In genomic region chr10:88114368-88114767, GRCh38 we compare ENCODE assay signal across 8 cellular contexts.
A peak's percentile ranks its signal among the peaks of the same experiment; 100 is the strongest.
DNase-seq lines count a peak whose midpoint lies in the region; ATAC-seq and TF ChIP-seq lines count a peak whose summit lies in the region.
"Had no signal": no experiment of that assay in that cellular context is flagged by ENCODE, and none has a peak within 500 bp of the region (broad histone marks: within the 10 kb centered on the region; RNA-seq: fewer than 3 reads in every experiment).

No MANE protein-coding gene starts in this region.

- H3K9me3 ChIP-seq in endodermal cell (ENCODE audit: control insufficient read depth, low read length), result no peaks in the 10 kb centered on the region
- H3K9me3 ChIP-seq: ovary had no signal

- no peak overlapping the region for H3K27ac Mint-ChIP-seq in endodermal cell
- H3K27ac Mint-ChIP-seq in naive thymus-derived CD8-positive, alpha-beta T cell, result peak overlapping the region in 2 of 10 donors; percentile 16 to 44

- no peak overlapping the region for H3K4me3 Mint-ChIP-seq in endodermal cell
- H3K4me3 Mint-ChIP-seq in naive thymus-derived CD8-positive, alpha-beta T cell, result no peak overlapping the region

- H3K27me3 Mint-ChIP-seq in endodermal cell (ENCODE audit: insufficient read depth), result peaks cover 3% of the 10 kb centered on the region
- no peaks in the 10 kb centered on the region for H3K27me3 Mint-ChIP-seq in naive thymus-derived CD8-positive, alpha-beta T cell

- POLR2A ChIA-PET in naive thymus-derived CD8-positive, alpha-beta T cell (lab: Charles Lee), result interaction anchor here (0.6 to 5.9 kb wide), 2 partner anchors 252 to 274 kb away, joined by 3 to 42 read pairs; partner anchors contain the start of genes KLLN and PTEN

- no peaks in the 10 kb centered on the region for H3K36me3 ChIP-seq in endodermal cell (ENCODE audit: control insufficient read depth, insufficient read depth, low read length)
- H3K36me3 ChIP-seq: ovary had no signal

- H3K27ac ChIP-seq in endodermal cell (ENCODE audit: low read depth, low read length), result no peak overlapping the region
- H3K27ac ChIP-seq: ovary had no signal

- peaks cover 6% of the 10 kb centered on the region for H3K27me3 ChIP-seq in endodermal cell (ENCODE audit: control insufficient read depth, insufficient read depth, low read length, poor library complexity, severe bottlenecking)
- H3K27me3 ChIP-seq: ovary had no signal

- H3K4me1 Mint-ChIP-seq in endodermal cell, result no peaks in the 10 kb centered on the region
- H3K4me1 Mint-ChIP-seq in naive thymus-derived CD8-positive, alpha-beta T cell, result peaks cover 6 to 26% (median 15%) of the 10 kb centered on the region in 4 donors

- DNase-seq in DMS53 (lab: John Stamatoyannopoulos, UW) (peak; percentile 90), HCEC 1CT (peak; percentile 42), NCI-H82 treated with DMSO at 0.1 percent for 48 hours (lab: John Stamatoyannopoulos, UW; ENCODE audit: unreplicated experiment) (peak; percentile 36), endodermal cell (peak; percentile 84), SHP77 treated with DMSO at 0.1 percent for 48 hours (lab: John Stamatoyannopoulos, UW) (no peak)
- DNase-seq in naive thymus-derived CD8-positive, alpha-beta T cell, result peak in 1 of 10 donors; percentile 24

- no peak overlapping the region for H3K4me3 ChIP-seq in endodermal cell (ENCODE audit: low read length)
- H3K4me3 ChIP-seq: ovary had no signal

- no peaks in the 10 kb centered on the region for H3K4me1 ChIP-seq in endodermal cell (ENCODE audit: control insufficient read depth, insufficient read depth, low read length)

- no peaks in the 10 kb centered on the region for H3K9me3 Mint-ChIP-seq in endodermal cell
- H3K9me3 Mint-ChIP-seq in naive thymus-derived CD8-positive, alpha-beta T cell, result no peaks in the 10 kb centered on the region

- H3K36me3 Mint-ChIP-seq in endodermal cell (ENCODE audit: low read depth), result no peaks in the 10 kb centered on the region
- H3K36me3 Mint-ChIP-seq in naive thymus-derived CD8-positive, alpha-beta T cell, result no peaks in the 10 kb centered on the region

- peak; percentile 86 for TF ChIP-seq CTCF in endodermal cell (conservative IDR thresholded peaks at IDR 0.05)

- H3K9ac ChIP-seq in endodermal cell (ENCODE audit: extremely low read depth, low read length, poor library complexity, severe bottlenecking), result no peak overlapping the region

- peak; percentile 51 to 62 for ATAC-seq in naive thymus-derived CD8-positive, alpha-beta T cell
- ATAC-seq in GM19395 (IDR thresholded peaks at IDR 0.05; ENCODE audit: unreplicated experiment), result no peak

- 69 to 72% methylated on average over 6 to 7 of the region's 7 CpGs for WGBS in endodermal cell (ENCODE audit: insufficient coverage in 1 of 2, insufficient read length in 1 of 2), 2 experiments
